Comparison of ENCODE assay signal across 1 cellular context in genomic region chr5:16965581-16965980, GRCh38.
TF ChIP-seq lines count a peak whose summit lies in the region.

No MANE protein-coding gene starts in this region.

TF ChIP-seq in SK-N-SH, 30 proteins besides CTCF, POLR2A, EP300 and RAD21 (continued from another document):
- TF ChIP-seq TEAD4 (IDR thresholded peaks at IDR 0.05; ENCODE audit: borderline replicate concordance, insufficient read depth) (no peak), TAF1 (IDR thresholded peaks at IDR 0.05; ENCODE audit: borderline replicate concordance, low read depth, low read length) (no peak), JUND (IDR thresholded peaks at IDR 0.05) (no peak), YY1 (IDR thresholded peaks at IDR 0.05; ENCODE audit: low read depth) (no peak), CHD2 (IDR thresholded peaks at IDR 0.05; ENCODE audit: low read length, partially characterized antibody) (no peak), FOXM1 (IDR thresholded peaks at IDR 0.05; ENCODE audit: low read depth) (no peak)
